10 cellular contexts compared by ENCODE assay signal in genomic region chr9:124852121-124852828, GRCh38. TPM values are rescaled to one million over a fixed set of nuclear protein-coding genes. Genes with fewer than 3 reads are reported as not detected.
DNase-seq lines count a peak whose midpoint lies in the region; ATAC-seq and TF ChIP-seq lines count a peak whose summit lies in the region.
"Had no signal": no experiment of that assay in that cellular context is flagged by ENCODE, and none has a peak within 500 bp of the region (broad histone marks: within the 10 kb centered on the region; RNA-seq: fewer than 3 reads in every experiment).

No MANE protein-coding gene starts in this region.

- H3K36me3 Mint-ChIP-seq in T-helper 1 cell treated with Interleukin-12 subunit alpha and Interleukin-12 subunit beta and Interleukin-4 antibody, amounts not matched to agents 30 μg/mL and 1 μg/mL, for 36 hours (ENCODE audit: low read depth), result no peaks in the 10 kb centered on the region
- peaks cover 5% of the 10 kb centered on the region for H3K36me3 Mint-ChIP-seq in activated naive CD8-positive, alpha-beta T cell treated with anti-CD3 and anti-CD28 coated beads, Interleukin-2, amount 50 U/mL, for 24 hours (ENCODE audit: low read depth)

- peak overlapping the region; percentile 54 for H3K4me3 Mint-ChIP-seq in T-helper 1 cell treated with Interleukin-12 subunit alpha and Interleukin-12 subunit beta and Interleukin-4 antibody, amounts not matched to agents 30 μg/mL and 1 μg/mL, for 36 hours
- H3K4me3 Mint-ChIP-seq in activated naive CD8-positive, alpha-beta T cell treated with anti-CD3 and anti-CD28 coated beads, Interleukin-2, amount 50 U/mL, for 24 hours, result peak overlapping the region; percentile 50

- DNase-seq in T-helper 1 cell (no peak), stomach (no peak), transverse colon (no peak), GOT3 (lab: John Stamatoyannopoulos, UW) (no peak)
- no peak for DNase-seq in activated naive CD8-positive, alpha-beta T cell treated with anti-CD3 and anti-CD28 coated beads, Interleukin-2, amount 50 U/mL, for 24 hours

- peaks cover 3% of the 10 kb centered on the region for H3K27me3 Mint-ChIP-seq in T-helper 1 cell treated with Interleukin-12 subunit alpha and Interleukin-12 subunit beta and Interleukin-4 antibody, amounts not matched to agents 30 μg/mL and 1 μg/mL, for 36 hours (ENCODE audit: low read depth)
- H3K27me3 Mint-ChIP-seq in activated naive CD8-positive, alpha-beta T cell treated with anti-CD3 and anti-CD28 coated beads, Interleukin-2, amount 50 U/mL, for 24 hours, result peaks cover 16% of the 10 kb centered on the region

- intact Hi-C loops in stomach (cut with DNase I; ENCODE audit: low total_unique reads) (loop anchor here (5.0 kb wide), 1 partner anchor 80 kb away; the partner anchor contains the start of gene NR6A1), transverse colon (cut with DNase I; ENCODE audit: low total_unique reads) (no loop called here)

- in situ Hi-C loops in transverse colon (cut with MboI; ENCODE audit: low pct_ligation_motif_present in 1 of 4, low pct_unique_long_range_greater_than_20kb in 1 of 4, low sequenced_read_pairs in 3 of 4), result loop anchor here in 2 of 4 donors (5.0 kb wide), 2 partner anchors 75 to 80 kb away; partner anchors contain the start of genes NR6A1 (in 1 of the 2) and OLFML2A (in 1 of the 2)

- H3K9me3 ChIP-seq in iPS-18c (ENCODE audit: control insufficient read depth, insufficient read depth, low read length) (peaks cover 2% of the 10 kb centered on the region), stomach (no peaks in the 10 kb centered on the region), transverse colon (no peaks in the 10 kb centered on the region)

- H3K4me3 ChIP-seq in iPS-18c (ENCODE audit: insufficient read depth, low read depth, low read length) (0 out of 2 replicates have a peak overlapping the region, but pooled peaks have one; percentile 59), stomach (peak overlapping the region in 3 of 4 donors; percentile 43 to 58 (median 47)), transverse colon (peak overlapping the region in 1 of 4 donors; percentile 56)

- TF ChIP-seq POLR2A in stomach (IDR thresholded peaks at IDR 0.05) (no peak), transverse colon (IDR thresholded peaks at IDR 0.05) (no peak), GM18505 (IDR thresholded peaks at IDR 0.05; ENCODE audit: borderline replicate concordance, extremely low read depth, insufficient read depth, insufficient read length) (no peak)

- peaks cover 0 to 3% (median 0%) of the 10 kb centered on the region in 3 donors for H3K27me3 ChIP-seq in stomach
- no peaks in the 10 kb centered on the region for H3K27me3 ChIP-seq in transverse colon

- peaks cover 5 to 14% (median 12%) of the 10 kb centered on the region in 4 donors for H3K36me3 ChIP-seq in stomach
- H3K36me3 ChIP-seq in transverse colon, result peaks cover 0 to under 1% (median 0%) of the 10 kb centered on the region in 4 donors

- 22 to 69% (median 62%) methylated on average over 6 to 13 of the region's 13 CpGs for WGBS in stomach, 5 donors
- WGBS in transverse colon (ENCODE audit: low coverage in 1 of 2), 2 donors, result 67% methylated on average over 8 of the region's 13 CpGs; no CpG with 5 or more reads in 1 of the 2 donors

- no peak overlapping the region for H3K27ac Mint-ChIP-seq in T-helper 1 cell treated with Interleukin-12 subunit alpha and Interleukin-12 subunit beta and Interleukin-4 antibody, amounts not matched to agents 30 μg/mL and 1 μg/mL, for 36 hours
- H3K27ac Mint-ChIP-seq in activated naive CD8-positive, alpha-beta T cell treated with anti-CD3 and anti-CD28 coated beads, Interleukin-2, amount 50 U/mL, for 24 hours, result no peak overlapping the region

- H3K4me1 Mint-ChIP-seq in T-helper 1 cell treated with Interleukin-12 subunit alpha and Interleukin-12 subunit beta and Interleukin-4 antibody, amounts not matched to agents 30 μg/mL and 1 μg/mL, for 36 hours (ENCODE audit: low read depth), result peaks cover 4% of the 10 kb centered on the region
- peaks cover 7% of the 10 kb centered on the region for H3K4me1 Mint-ChIP-seq in activated naive CD8-positive, alpha-beta T cell treated with anti-CD3 and anti-CD28 coated beads, Interleukin-2, amount 50 U/mL, for 24 hours

- peak overlapping the region in 3 of 5 donors; percentile 11 to 42 (median 27) for H3K27ac ChIP-seq in stomach
- peak overlapping the region in 1 of 4 donors; percentile 55 for H3K27ac ChIP-seq in transverse colon

- H3K9me3 Mint-ChIP-seq in T-helper 1 cell treated with Interleukin-12 subunit alpha and Interleukin-12 subunit beta and Interleukin-4 antibody, amounts not matched to agents 30 μg/mL and 1 μg/mL, for 36 hours, result no peaks in the 10 kb centered on the region
- no peaks in the 10 kb centered on the region for H3K9me3 Mint-ChIP-seq in activated naive CD8-positive, alpha-beta T cell treated with anti-CD3 and anti-CD28 coated beads, Interleukin-2, amount 50 U/mL, for 24 hours

- TF ChIP-seq EP300 in stomach (IDR thresholded peaks at IDR 0.05) (no peak), transverse colon (IDR thresholded peaks at IDR 0.05; ENCODE audit: low read depth) (no peak)

- no peak for ATAC-seq in activated naive CD8-positive, alpha-beta T cell treated with anti-CD3 and anti-CD28 coated beads, Interleukin-2, amount 50 U/mL, for 24 hours
- no peak for ATAC-seq in GM18505 (IDR thresholded peaks at IDR 0.05; ENCODE audit: unreplicated experiment)

- H3K4me1 ChIP-seq in stomach (peaks cover 10 to 19% (median 16%) of the 10 kb centered on the region in 4 donors), transverse colon (peaks cover 6 to 24% (median 13%) of the 10 kb centered on the region in 4 donors)

- TF ChIP-seq CTCF in stomach (IDR thresholded peaks at IDR 0.05) (no peak), transverse colon (IDR thresholded peaks at IDR 0.05) (no peak)

RNA-seq across cellular contexts. Expression of gene WDR38, which starts 1.0 kb away (rescaled TPM):
- total RNA-seq in stomach, result not detected
- polyA plus RNA-seq in stomach, result not detected
- not detected for total RNA-seq in transverse colon
- total RNA-seq: A172, lower leg skin had no signal

RNA-seq across cellular contexts. Expression of gene RPL35, which starts 9.5 kb away (rescaled TPM):
- total RNA-seq in stomach (1,000 to 10,000 TPM in 4 of 5 donors, 100 to 1,000 TPM in 1; 941 to 2,249 (median 1,140) TPM), transverse colon (1,000 to 10,000 TPM in 3 of 4 donors, 100 to 1,000 TPM in 1; 498 to 3,953 (median 1,382) TPM)
- 1,000 to 10,000 TPM; 5,221 to 6,131 (median 5,285) TPM for polyA plus RNA-seq in stomach

RNA-seq across cellular contexts. Expression of gene ARPC5L, which starts 9.7 kb away (rescaled TPM):
- total RNA-seq in stomach, result 10 to 100 TPM in 4 of 5 donors, not detected in 1; 20.4 to 71.0 (median 29.3) TPM
- polyA plus RNA-seq in stomach, result 10 to 100 TPM; 43.6 to 55.3 (median 49.6) TPM
- 10 to 100 TPM in 3 of 4 donors, 1 to 10 TPM in 1; 9.8 to 37.0 (median 22.8) TPM for total RNA-seq in transverse colon
